ENCODE assay signal across 1 cellular context in genomic region chr11:61507962-61508824, GRCh38.
TF ChIP-seq lines count a peak whose summit lies in the region.

Gene LRRC10B, plus strand, starts transcription at chr11:61508749. Its CDS starts 250 bp downstream, at chr11:61508999.

TF ChIP-seq in HEK293, 187 proteins besides CTCF, POLR2A, EP300 and RAD21 (continued from another document):
- TF ChIP-seq ZNF280C (tag by site-specific recombination; IDR thresholded peaks at IDR 0.05) (no peak), ZEB2 (tag by site-specific recombination; IDR thresholded peaks at IDR 0.05) (0 out of 2 replicates have a peak, but pooled peaks have one; percentile 14), ZNF510 (tag by site-specific recombination; IDR thresholded peaks at IDR 0.05; ENCODE audit: insufficient replicate concordance) (no peak), PRDM10 (tag by site-specific recombination; IDR thresholded peaks at IDR 0.05) (peak; percentile 60), PRDM4 (tag by site-specific recombination; IDR thresholded peaks at IDR 0.05) (no peak), ZNF645 (tag by site-specific recombination; IDR thresholded peaks at IDR 0.05) (no peak), ZIC2 (tag by site-specific recombination; IDR thresholded peaks at IDR 0.05) (peak; percentile 81), YY1 (tag by site-specific recombination; IDR thresholded peaks at IDR 0.05) (no peak), SP2 (tag by site-specific recombination; IDR thresholded peaks at IDR 0.05) (peak; percentile 58), ZNF394 (tag by site-specific recombination; IDR thresholded peaks at IDR 0.05; ENCODE audit: borderline replicate concordance) (no peak), KLF10 (tag by site-specific recombination; IDR thresholded peaks at IDR 0.05) (peak; percentile 83), GLIS1 (tag by site-specific recombination; IDR thresholded peaks at IDR 0.05) (peak; percentile 71), ZNF639 (tag by site-specific recombination; IDR thresholded peaks at IDR 0.05) (no peak), ZNF341 (tag by site-specific recombination; IDR thresholded peaks at IDR 0.05; ENCODE audit: low read depth) (peak; percentile 45), ZBTB17 (tag by site-specific recombination; IDR thresholded peaks at IDR 0.05) (peak; percentile 33; the same call in 1 of the 2 replicates), ZNF785 (tag by site-specific recombination; IDR thresholded peaks at IDR 0.05) (no peak), ATF2 (tag by site-specific recombination; IDR thresholded peaks at IDR 0.05; ENCODE audit: low read depth) (no peak), PATZ1 (tag by site-specific recombination; IDR thresholded peaks at IDR 0.05) (peak; percentile 75), ZNF660 (tag by site-specific recombination; IDR thresholded peaks at IDR 0.05) (no peak), ZFP37 (tag by site-specific recombination; IDR thresholded peaks at IDR 0.05) (no peak), KLF9 (tag by site-specific recombination; IDR thresholded peaks at IDR 0.05; ENCODE audit: low read depth) (peak; percentile 67; the same call in 1 of the 2 replicates), ZNF211 (tag by site-specific recombination; IDR thresholded peaks at IDR 0.05; ENCODE audit: low read depth) (no peak), ZSCAN18 (tag by site-specific recombination; IDR thresholded peaks at IDR 0.05) (no peak), TCF7L2 (IDR thresholded peaks at IDR 0.05; ENCODE audit: borderline replicate concordance, low read depth, low read length) (peak; percentile 97), KLF16 (tag by site-specific recombination; IDR thresholded peaks at IDR 0.05) (peak; percentile 28; the same call in 1 of the 2 replicates), ZNF398 (tag by site-specific recombination; IDR thresholded peaks at IDR 0.05) (peak; percentile 78), OVOL3 (tag by site-specific recombination; IDR thresholded peaks at IDR 0.05) (no peak), ZNF777 (tag by site-specific recombination; IDR thresholded peaks at IDR 0.05; ENCODE audit: borderline replicate concordance) (peak; percentile 80; the same call in 1 of the 2 replicates), SP3 (tag by site-specific recombination; IDR thresholded peaks at IDR 0.05) (peak; percentile 84), KLF8 (tag by site-specific recombination; IDR thresholded peaks at IDR 0.05) (peak; percentile 49; the same call in 1 of the 2 replicates), KLF1 (tag by site-specific recombination; IDR thresholded peaks at IDR 0.05) (peak; percentile 84), SP7 (tag by site-specific recombination; IDR thresholded peaks at IDR 0.05) (no peak), ZNF701 (tag by site-specific recombination; IDR thresholded peaks at IDR 0.05) (no peak), ZBTB20 (tag by site-specific recombination; IDR thresholded peaks at IDR 0.05) (peak; percentile 48; the same call in 1 of the 2 replicates), ZNF629 (tag by site-specific recombination; IDR thresholded peaks at IDR 0.05) (0 out of 2 replicates have a peak, but pooled peaks have one; percentile 23), SALL2 (tag by site-specific recombination; IDR thresholded peaks at IDR 0.05; ENCODE audit: borderline replicate concordance) (no peak), ZNF133 (tag by site-specific recombination; IDR thresholded peaks at IDR 0.05) (no peak), ZFP3 (tag by site-specific recombination; IDR thresholded peaks at IDR 0.05; ENCODE audit: low read depth) (no peak)
